In the genomic region with DNA sequence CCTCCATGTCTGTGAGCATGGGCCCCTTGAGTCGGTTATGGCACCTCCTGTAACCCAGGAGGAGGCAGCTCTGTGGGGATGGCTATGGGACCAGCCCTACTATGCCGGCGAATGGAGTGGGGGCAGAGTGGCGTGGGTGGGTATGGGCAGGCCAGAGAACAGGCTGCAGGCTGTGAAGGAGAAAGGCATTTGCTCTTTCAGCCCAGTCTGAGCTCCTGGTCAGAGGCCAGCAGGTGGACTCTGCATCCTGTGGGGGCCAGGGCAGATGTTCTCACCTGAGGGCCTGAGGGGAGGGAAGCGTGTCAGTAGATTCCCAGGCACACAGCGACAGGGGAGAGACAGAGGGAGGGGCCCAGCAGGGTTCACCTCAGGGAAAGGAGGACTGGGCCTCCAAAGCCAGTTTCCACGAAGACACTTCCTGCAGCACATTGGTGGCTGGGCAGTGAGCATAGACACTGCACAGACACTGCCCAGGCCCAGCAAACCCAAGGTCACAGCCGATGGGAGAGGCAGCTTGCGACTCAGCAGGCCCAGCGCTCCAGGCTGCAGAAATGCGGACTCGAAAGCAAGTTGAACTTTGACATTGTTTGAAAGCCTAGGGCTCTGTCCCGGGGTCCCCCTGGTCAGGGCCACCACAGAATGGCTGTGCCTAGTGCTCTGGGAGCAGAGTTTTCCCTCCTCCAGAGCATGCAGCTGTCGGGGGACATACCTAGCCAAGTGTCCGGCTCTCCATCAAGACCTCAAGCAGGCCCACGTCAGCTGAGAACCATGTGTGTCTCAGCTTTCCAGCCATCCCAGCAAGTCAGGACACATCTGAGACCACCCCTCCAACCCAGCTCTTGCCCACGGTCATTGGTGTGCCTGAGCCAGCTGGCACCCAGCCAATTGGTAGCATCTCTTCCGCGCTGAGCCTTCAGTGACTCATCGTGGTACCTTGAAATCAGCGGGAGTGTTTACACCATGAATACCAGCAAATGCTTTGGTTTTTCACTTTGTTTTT, we compare ENCODE assay signal across 11 cellular contexts. TPM values are rescaled to one million over a fixed set of nuclear protein-coding genes. Genes with fewer than 3 reads are reported as not detected.
DNase-seq lines count a peak whose midpoint lies in the region; ATAC-seq and TF ChIP-seq lines count a peak whose summit lies in the region.
"Had no signal": no experiment of that assay in that cellular context is flagged by ENCODE, and none has a peak within 500 bp of the region (broad histone marks: within the 10 kb centered on the region; RNA-seq: fewer than 3 reads in every experiment).

No MANE protein-coding gene starts in this region.

- no peaks in the 10 kb centered on the region for H3K9me3 ChIP-seq in MG63
- no peaks in the 10 kb centered on the region for H3K9me3 ChIP-seq in mucosa of descending colon

- no peak for TF ChIP-seq CTCF in mucosa of descending colon (IDR thresholded peaks at IDR 0.05)

- DNase-seq in DMS53 treated with DMSO at 0.1 percent for 48 hours (lab: John Stamatoyannopoulos, UW; ENCODE audit: unreplicated experiment): peak; percentile 20
- peak; percentile 70 for DNase-seq in MG63
- DNase-seq in amniotic stem cell (lab: John Stamatoyannopoulos, UW): peak; percentile 16
- DNase-seq in mucosa of descending colon: no peak
- no peak for DNase-seq in KBM-7
- DNase-seq: activated CD4-positive, CD25-positive, alpha-beta regulatory T cell treated with anti-CD3 and anti-CD28 coated beads, Interleukin-2, amount 50 U/mL, for 72 hours; midbrain; NCI-H2107 had no signal

- TF ChIP-seq POLR2A in GM18505 (IDR thresholded peaks at IDR 0.05; ENCODE audit: borderline replicate concordance, extremely low read depth, insufficient read depth, insufficient read length): no peak

- in situ Hi-C loops in KBM-7 (cut with MboI; ENCODE audit: low pct_unique_long_range_greater_than_20kb, low sequenced_read_pairs): no loop called here

- intact Hi-C loops in mucosa of descending colon (cut with DNase I, micrococcal nuclease): no loop called here

- peaks cover 12% of the 10 kb centered on the region for H3K4me1 ChIP-seq in mucosa of descending colon (ENCODE audit: low read depth)

- H3K4me3 ChIP-seq in MG63 (no peak overlapping the region), mucosa of descending colon (no peak overlapping the region)

- H3K36me3 ChIP-seq in MG63 (no peaks in the 10 kb centered on the region), mucosa of descending colon (ENCODE audit: low read depth) (no peaks in the 10 kb centered on the region)

- ATAC-seq in mucosa of descending colon: peak; percentile 16
- ATAC-seq in HG03108 (IDR thresholded peaks at IDR 0.05; ENCODE audit: unreplicated experiment): no peak
- no peak for ATAC-seq in GM18505 (IDR thresholded peaks at IDR 0.05; ENCODE audit: unreplicated experiment)
- ATAC-seq in GM21528 (IDR thresholded peaks at IDR 0.05; ENCODE audit: low FRiP score, unreplicated experiment): no peak

- no peaks in the 10 kb centered on the region for H3K27me3 ChIP-seq in MG63

RNA-seq across cellular contexts. Expression of a gene that starts 53.8 kb away (rescaled TPM):
- 32.5 and 36.5 TPM in 2 replicates for total RNA-seq in MG63 (2014; rRNA removed; shearing (Covaris generic); ENCODE audit: low replicate concordance)
- total RNA-seq in mucosa of descending colon: 100 to 1,000 TPM; 148 to 227 (median 163) TPM

Comparison
In these comparisons a context has a peak if more than half of its experiments do, and no peak if none do; other contexts are left out.
1. DNase-seq: peak in DMS53 treated with DMSO at 0.1 percent for 48 hours (single experiment), MG63 (single experiment) and amniotic stem cell (single experiment); none in mucosa of descending colon (0 of 3) and KBM-7 (single experiment).